ENCODE assay signal across 8 cellular contexts in genomic region chr4:46844325-46844917, GRCh38.
A peak's percentile ranks its signal among the peaks of the same experiment; 100 is the strongest.
DNase-seq lines count a peak whose midpoint lies in the region; ATAC-seq and TF ChIP-seq lines count a peak whose summit lies in the region.

No MANE protein-coding gene starts in this region.

- H3K36me3 Mint-ChIP-seq in activated T-cell treated with anti-CD3 and anti-CD28 coated beads, Interleukin-2, amount 50 U/mL, for 72 hours (ENCODE audit: insufficient read depth in 2 of 2) = no peaks in the 10 kb centered on the region

- BruUV-seq in A673 (replicated peaks; lab: Mats Ljungman, UMichigan) = no TSS peak

- H3K9ac ChIP-seq in NT2/D1 (ENCODE audit: insufficient read length, low read depth) = no peak overlapping the region

- ATAC-seq in HG03378 (IDR thresholded peaks at IDR 0.05; ENCODE audit: unreplicated experiment) (peak; percentile 71), GM19324 (IDR thresholded peaks at IDR 0.05; ENCODE audit: low FRiP score, unreplicated experiment) (no peak)
- ATAC-seq in activated T-cell treated with anti-CD3 and anti-CD28 coated beads, Interleukin-2, amount 50 U/mL, for 72 hours (replicated peaks in 1 of 2) = no peak

- intact Hi-C loops in A673 (cut with micrococcal nuclease; ENCODE audit: unreplicated experiment) = loop anchor here (1.0 to 10.0 kb wide), 4 partner anchors 188 to 720 kb away; no protein-coding TSS in a partner anchor

- TF ChIP-seq CTCF in A673 (conservative IDR thresholded peaks at IDR 0.05; ENCODE audit: low read depth, low read length) = peak; percentile 81
- peak; percentile 61 for TF ChIP-seq CTCF in GM12864 (IDR thresholded peaks at IDR 0.05; ENCODE audit: low read depth, low read length, missing control alignments)
- TF ChIP-seq CTCF in right atrium auricular region (IDR thresholded peaks at IDR 0.05) = peak; percentile 61 to 76

- H3K27me3 ChIP-seq in A673 (replicated peaks; ENCODE audit: insufficient read depth, low read depth, low read length, poor library complexity) (no peaks in the 10 kb centered on the region), NT2/D1 (ENCODE audit: insufficient read depth, insufficient read length) (no peaks in the 10 kb centered on the region), right atrium auricular region (no peaks in the 10 kb centered on the region)

- no peak overlapping the region for H3K4me3 Mint-ChIP-seq in activated T-cell treated with anti-CD3 and anti-CD28 coated beads, Interleukin-2, amount 50 U/mL, for 72 hours

- H3K4me3 ChIP-seq in A673 (ENCODE audit: low read depth, low read length, poor library complexity, severe bottlenecking) (no peak overlapping the region), GM12864 (ENCODE audit: low read depth, low read length) (no peak overlapping the region), NT2/D1 (ENCODE audit: insufficient read length, low read depth) (no peak overlapping the region), right atrium auricular region (no peak overlapping the region)

- H3K36me3 ChIP-seq in A673 (ENCODE audit: insufficient read depth, low read length, poor library complexity, severe bottlenecking) (no peaks in the 10 kb centered on the region), NT2/D1 (ENCODE audit: insufficient read depth, insufficient read length, low read length) (no peaks in the 10 kb centered on the region), right atrium auricular region (no peaks in the 10 kb centered on the region)

- CTCF ChIA-PET in A673 (lab: Charles Lee) = interaction anchor here (1.1 kb wide), 1 partner anchor 278 kb away, joined by 3 read pairs; no protein-coding TSS in a partner anchor

- no peaks in the 10 kb centered on the region for H3K4me1 Mint-ChIP-seq in activated T-cell treated with anti-CD3 and anti-CD28 coated beads, Interleukin-2, amount 50 U/mL, for 72 hours (ENCODE audit: low read depth)

- H3K27me3 Mint-ChIP-seq in activated T-cell treated with anti-CD3 and anti-CD28 coated beads, Interleukin-2, amount 50 U/mL, for 72 hours (ENCODE audit: low read depth) = no peaks in the 10 kb centered on the region

- H3K4me1 ChIP-seq in A673 (ENCODE audit: insufficient read depth, low read length, poor library complexity, severe bottlenecking) = no peaks in the 10 kb centered on the region
- H3K4me1 ChIP-seq in NT2/D1 (ENCODE audit: insufficient read depth, insufficient read length) = no peaks in the 10 kb centered on the region
- H3K4me1 ChIP-seq in right atrium auricular region = no peaks in the 10 kb centered on the region

- H3K27ac Mint-ChIP-seq in activated T-cell treated with anti-CD3 and anti-CD28 coated beads, Interleukin-2, amount 50 U/mL, for 72 hours = no peak overlapping the region

- DNase-seq in A673 (ENCODE audit: low spot score) (peak; percentile 79), GM12864 (ENCODE audit: low read depth) (peak; percentile 37), NT2/D1 (ENCODE audit: low read depth, low spot score) (peak; percentile 38), right atrium auricular region (ENCODE audit: low spot score) (no peak)
- DNase-seq in activated T-cell treated with anti-CD3 and anti-CD28 coated beads, Interleukin-2, amount 50 U/mL, for 72 hours = peak; percentile 41 to 58
- peak; percentile 18 for DNase-seq in stimulated activated CD4-positive, alpha-beta T cell treated with anti-CD3 and anti-CD28 coated beads, Interleukin-12 subunit alpha, Interleukin-12 subunit beta, amount 100 ng/mL, for 4 hours

- H3K9me3 ChIP-seq in A673 (ENCODE audit: low read depth, low read length, poor library complexity, severe bottlenecking) (no peaks in the 10 kb centered on the region), NT2/D1 (ENCODE audit: insufficient read depth, low read length) (no peaks in the 10 kb centered on the region), right atrium auricular region (no peaks in the 10 kb centered on the region)

- H3K27ac ChIP-seq in A673 (ENCODE audit: low read depth, low read length, poor library complexity, severe bottlenecking) (no peak overlapping the region), right atrium auricular region (no peak overlapping the region)

- POLR2A ChIA-PET in A673 (lab: Charles Lee; ENCODE audit: low non-redundant PET) = no interaction called here

- H3K9me3 Mint-ChIP-seq in activated T-cell treated with anti-CD3 and anti-CD28 coated beads, Interleukin-2, amount 50 U/mL, for 72 hours = no peaks in the 10 kb centered on the region
